Comparison of ENCODE assay signal across 1 cellular context in the genomic region with DNA sequence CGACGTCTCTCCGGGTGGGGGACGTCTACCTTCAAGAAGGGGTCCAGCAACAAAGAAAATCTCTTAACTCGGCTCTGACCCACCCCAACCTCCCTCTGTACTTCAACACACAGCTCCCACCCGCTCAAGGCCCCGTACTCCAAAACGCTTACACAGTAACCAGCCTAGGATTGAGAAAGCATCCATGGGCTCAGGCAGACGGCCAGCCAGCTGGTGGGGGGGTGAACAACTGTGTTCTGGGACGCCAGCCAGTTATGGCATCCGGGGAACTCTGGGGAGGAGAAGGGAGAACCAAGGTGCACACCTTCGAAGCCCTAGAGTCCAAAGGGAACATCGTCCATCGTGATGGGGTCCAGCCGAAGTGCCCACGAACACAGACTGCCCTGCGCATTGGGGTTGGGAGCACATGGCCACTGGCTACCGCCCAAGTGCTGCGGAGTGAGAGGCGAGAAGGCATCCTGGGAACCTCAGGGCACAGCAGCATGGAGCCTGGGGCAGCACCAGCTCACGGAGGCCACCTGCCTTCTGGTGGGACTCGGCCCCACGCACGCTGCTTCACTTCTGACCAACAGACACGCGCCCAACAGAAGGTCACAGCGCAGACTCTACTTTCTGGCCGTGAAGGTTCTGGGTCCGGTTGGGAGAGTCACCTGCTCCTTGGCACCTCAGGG.
TF ChIP-seq lines count a peak whose summit lies in the region.

No MANE protein-coding gene starts in this region.

TF ChIP-seq in HepG2, 621 proteins besides CTCF, POLR2A, EP300 and RAD21 (continued from another document and continues in another):
- TF ChIP-seq, protein P1, sequence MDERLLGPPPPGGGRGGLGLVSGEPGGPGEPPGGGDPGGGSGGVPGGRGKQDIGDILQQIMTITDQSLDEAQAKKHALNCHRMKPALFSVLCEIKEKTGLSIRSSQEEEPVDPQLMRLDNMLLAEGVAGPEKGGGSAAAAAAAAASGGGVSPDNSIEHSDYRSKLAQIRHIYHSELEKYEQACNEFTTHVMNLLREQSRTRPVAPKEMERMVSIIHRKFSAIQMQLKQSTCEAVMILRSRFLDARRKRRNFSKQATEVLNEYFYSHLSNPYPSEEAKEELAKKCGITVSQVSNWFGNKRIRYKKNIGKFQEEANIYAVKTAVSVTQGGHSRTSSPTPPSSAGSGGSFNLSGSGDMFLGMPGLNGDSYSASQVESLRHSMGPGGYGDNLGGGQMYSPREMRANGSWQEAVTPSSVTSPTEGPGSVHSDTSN (CRISPR knock-in tag; IDR thresholded peaks at IDR 0.05): no peak
- TF ChIP-seq ZKSCAN1 (IDR thresholded peaks at IDR 0.05; ENCODE audit: low read length) (no peak; the same call in 1 of the 2 replicates), ZNF44 (CRISPR knock-in tag; IDR thresholded peaks at IDR 0.05) (no peak), ZFP36L1 (CRISPR knock-in tag; IDR thresholded peaks at IDR 0.05) (no peak), RXRB (CRISPR knock-in tag; IDR thresholded peaks at IDR 0.05; ENCODE audit: borderline replicate concordance) (no peak; the same call in 1 of the 2 replicates), ZNF800 (CRISPR knock-in tag; IDR thresholded peaks at IDR 0.05) (0 out of 2 replicates have a peak, but pooled peaks have one; percentile 49), ZNF770 (CRISPR knock-in tag; IDR thresholded peaks at IDR 0.05) (no peak), ZNF383 (CRISPR knock-in tag; IDR thresholded peaks at IDR 0.05; ENCODE audit: borderline replicate concordance) (no peak), ZNF205 (CRISPR knock-in tag; IDR thresholded peaks at IDR 0.05) (no peak), MED8 (CRISPR knock-in tag; IDR thresholded peaks at IDR 0.05; ENCODE audit: insufficient replicate concordance) (peak; percentile 66), BCLAF1 (IDR thresholded peaks at IDR 0.05) (no peak), BRF2 (CRISPR knock-in tag; IDR thresholded peaks at IDR 0.05) (peak; percentile 64; the same call in 1 of the 2 replicates), TIGD3 (CRISPR knock-in tag; IDR thresholded peaks at IDR 0.05; ENCODE audit: borderline replicate concordance) (peak; percentile 76; the same call in 1 of the 2 replicates), HNF1B (CRISPR knock-in tag; IDR thresholded peaks at IDR 0.05) (0 out of 2 replicates have a peak, but pooled peaks have one; percentile 11), ZKSCAN8 (CRISPR knock-in tag; IDR thresholded peaks at IDR 0.05; ENCODE audit: borderline replicate concordance) (no peak), CBX1 (IDR thresholded peaks at IDR 0.05; ENCODE audit: low read depth) (no peak), CHD4 (IDR thresholded peaks at IDR 0.05; ENCODE audit: borderline replicate concordance, low read length) (no peak), AKAP8 (CRISPR knock-in tag; IDR thresholded peaks at IDR 0.05) (peak; percentile 99), MYNN (CRISPR knock-in tag; IDR thresholded peaks at IDR 0.05; ENCODE audit: low read depth) (no peak; the same call in 1 of the 2 replicates), ZNF644 (CRISPR knock-in tag; IDR thresholded peaks at IDR 0.05; ENCODE audit: low read depth) (peak; percentile 46; the same call in 1 of the 2 replicates), LCORL (IDR thresholded peaks at IDR 0.05) (no peak), LCORL (CRISPR knock-in tag; IDR thresholded peaks at IDR 0.05) (no peak), E2F2 (CRISPR knock-in tag; IDR thresholded peaks at IDR 0.05; ENCODE audit: borderline replicate concordance) (no peak), NFATC3 (CRISPR knock-in tag; IDR thresholded peaks at IDR 0.05) (no peak), FOXO1 (CRISPR knock-in tag; IDR thresholded peaks at IDR 0.05) (no peak), ZNF543 (CRISPR knock-in tag; IDR thresholded peaks at IDR 0.05) (no peak; the same call in 1 of the 2 replicates), KDM5B (CRISPR knock-in tag; IDR thresholded peaks at IDR 0.05; ENCODE audit: borderline replicate concordance) (no peak; the same call in 1 of the 2 replicates), ZNF709 (CRISPR knock-in tag; IDR thresholded peaks at IDR 0.05) (0 out of 2 replicates have a peak, but pooled peaks have one; percentile 2), ZNF569 (CRISPR knock-in tag; IDR thresholded peaks at IDR 0.05; ENCODE audit: borderline replicate concordance) (no peak)
- TF ChIP-seq, protein P2, sequence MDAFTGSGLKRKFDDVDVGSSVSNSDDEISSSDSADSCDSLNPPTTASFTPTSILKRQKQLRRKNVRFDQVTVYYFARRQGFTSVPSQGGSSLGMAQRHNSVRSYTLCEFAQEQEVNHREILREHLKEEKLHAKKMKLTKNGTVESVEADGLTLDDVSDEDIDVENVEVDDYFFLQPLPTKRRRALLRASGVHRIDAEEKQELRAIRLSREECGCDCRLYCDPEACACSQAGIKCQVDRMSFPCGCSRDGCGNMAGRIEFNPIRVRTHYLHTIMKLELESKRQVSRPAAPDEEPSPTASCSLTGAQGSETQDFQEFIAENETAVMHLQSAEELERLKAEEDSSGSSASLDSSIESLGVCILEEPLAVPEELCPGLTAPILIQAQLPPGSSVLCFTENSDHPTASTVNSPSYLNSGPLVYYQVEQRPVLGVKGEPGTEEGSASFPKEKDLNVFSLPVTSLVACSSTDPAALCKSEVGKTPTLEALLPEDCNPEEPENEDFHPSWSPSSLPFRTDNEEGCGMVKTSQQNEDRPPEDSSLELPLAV (CRISPR knock-in tag; conservative IDR thresholded peaks at IDR 0.05; ENCODE audit: low read depth): no peak
